5 cellular contexts compared by ENCODE assay signal in the genomic region with DNA sequence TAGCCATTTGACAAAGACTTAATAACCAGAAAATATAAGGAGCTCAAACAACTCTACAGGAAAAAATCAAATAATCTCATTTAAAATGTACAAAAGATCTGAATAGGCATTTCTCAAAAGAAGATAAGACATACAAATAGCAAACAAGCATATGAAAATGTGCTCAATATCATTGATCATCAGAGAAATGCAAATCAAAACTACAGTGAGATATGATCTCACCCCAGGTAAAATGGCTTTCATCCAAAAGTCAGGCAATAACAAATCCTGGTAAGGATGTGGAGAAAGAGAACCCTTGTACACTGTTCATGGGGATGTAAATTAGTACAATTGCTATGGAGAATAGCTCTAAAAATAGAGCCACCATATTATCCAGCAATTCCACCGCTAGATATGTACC.
"Had no signal": no experiment of that assay in that cellular context is flagged by ENCODE, and none has a peak within 500 bp of the region (broad histone marks: within the 10 kb centered on the region; RNA-seq: fewer than 3 reads in every experiment).

No MANE protein-coding gene starts in this region.

- H3K36me3 Mint-ChIP-seq: IgD-negative memory B cell had no signal

- H3K27ac Mint-ChIP-seq: IgD-negative memory B cell had no signal

- DNase-seq: IMR-90, KBM-7 had no signal

- ATAC-seq: HepG2, K562 had no signal

- H3K4me1 Mint-ChIP-seq: IgD-negative memory B cell had no signal
